Comparison of ENCODE assay signal across 19 cellular contexts in genomic region chr20:63889241-63890200, GRCh38. TPM values are rescaled to one million over a fixed set of nuclear protein-coding genes. Genes with fewer than 3 reads are reported as not detected.
DNase-seq lines count a peak whose midpoint lies in the region; ATAC-seq and TF ChIP-seq lines count a peak whose summit lies in the region.
"Had no signal": no experiment of that assay in that cellular context is flagged by ENCODE, and none has a peak within 500 bp of the region (broad histone marks: within the 10 kb centered on the region; RNA-seq: fewer than 3 reads in every experiment).

No MANE protein-coding gene starts in this region.

- H3K9me3 ChIP-seq in adipocyte (ENCODE audit: control insufficient read depth, low read length) = no peaks in the 10 kb centered on the region
- no peaks in the 10 kb centered on the region for H3K9me3 ChIP-seq in esophagus squamous epithelium
- H3K9me3 ChIP-seq in subcutaneous abdominal adipose tissue (ENCODE audit: control insufficient read depth in 5 of 5, low read length in 5 of 5) = no peaks in the 10 kb centered on the region
- H3K9me3 ChIP-seq: BLaER1, heart left ventricle had no signal

- no peak for ATAC-seq in HG03565 (IDR thresholded peaks at IDR 0.05; ENCODE audit: unreplicated experiment)
- ATAC-seq: Panc1 had no signal

- H3K27ac ChIP-seq in esophagus squamous epithelium (peak overlapping the region; percentile 83 to 89 (median 86)), subcutaneous abdominal adipose tissue (ENCODE audit: low read depth, low read length) (peak overlapping the region; percentile 60)
- H3K27ac ChIP-seq: BLaER1 had no signal

- no peaks in the 10 kb centered on the region for H3K27me3 ChIP-seq in H7 (ENCODE audit: control insufficient read depth, insufficient read depth, low read length)
- H3K27me3 ChIP-seq in adipocyte (replicated peaks; ENCODE audit: control insufficient read depth, insufficient read depth, low read length) = no peaks in the 10 kb centered on the region
- H3K27me3 ChIP-seq in esophagus squamous epithelium = no peaks in the 10 kb centered on the region
- H3K27me3 ChIP-seq in subcutaneous abdominal adipose tissue (ENCODE audit: control insufficient read depth in 5 of 5, insufficient read depth in 4 of 5, low read length in 5 of 5) = no peaks in the 10 kb centered on the region
- H3K27me3 ChIP-seq: BLaER1, heart left ventricle had no signal

- intact Hi-C loops in esophagus squamous epithelium (cut with DNase I) = no loop called here

- TF ChIP-seq POLR2A in esophagus squamous epithelium (IDR thresholded peaks at IDR 0.05) = no peak

- H3K4me3 ChIP-seq in H7 (ENCODE audit: insufficient read depth, low read depth, low read length) = no peak overlapping the region
- H3K4me3 ChIP-seq in adipocyte (ENCODE audit: low read length) = no peak overlapping the region
- H3K4me3 ChIP-seq in esophagus squamous epithelium = peak overlapping the region in 3 of 4 donors; percentile 4 to 39 (median 10)
- no peak overlapping the region for H3K4me3 ChIP-seq in subcutaneous abdominal adipose tissue (ENCODE audit: low read depth in 1 of 5, low read length in 5 of 5)
- H3K4me3 ChIP-seq: BLaER1, heart left ventricle had no signal

- no peak for TF ChIP-seq CTCF in esophagus squamous epithelium (IDR thresholded peaks at IDR 0.05)

- H3K9ac ChIP-seq in adipocyte (ENCODE audit: low read length) (peak overlapping the region; percentile 16), subcutaneous abdominal adipose tissue (ENCODE audit: low read length in 5 of 5) (peak overlapping the region in 1 of 5 donors; percentile 3)
- H3K9ac ChIP-seq: BLaER1 had no signal

- DNase-seq in H7 (peak; percentile 27), adipocyte (ENCODE audit: low read depth) (no peak), esophagus squamous epithelium (lab: John Stamatoyannopoulos, UW) (no peak), RKO (ENCODE audit: low spot score) (no peak)
- DNase-seq in activated CD4-positive, alpha-beta T cell treated with anti-CD3 and anti-CD28 coated beads, Interleukin-2, amount 50 U/mL, for 48 hours = no peak
- DNase-seq: activated CD4-positive, alpha-beta memory T cell treated with anti-CD3 and anti-CD28 coated beads for 36 hours; DMS53; erythroblast; heart left ventricle; islet precursor cell; NCI-H1105 treated with DMSO at 0.1 percent for 48 hours; NCI-H69; stimulated activated CD4-positive, alpha-beta T cell treated with anti-CD3 and anti-CD28 coated beads, Interleukin-4, amount 100 ng/mL, for 1 hour had no signal

- peaks cover 7% of the 10 kb centered on the region for H3K36me3 ChIP-seq in H7 (replicated peaks; ENCODE audit: control insufficient read depth, insufficient read depth, low read length)
- H3K36me3 ChIP-seq in adipocyte (ENCODE audit: control insufficient read depth, insufficient read depth, low read length, severe bottlenecking) = peaks cover 60% of the 10 kb centered on the region
- peaks cover 20 to 83% (median 25%) of the 10 kb centered on the region in 3 donors for H3K36me3 ChIP-seq in esophagus squamous epithelium
- peaks cover 0 to 73% (median 62%) of the 10 kb centered on the region in 5 donors for H3K36me3 ChIP-seq in subcutaneous abdominal adipose tissue (ENCODE audit: control insufficient read depth in 5 of 5, insufficient read depth in 5 of 5, low read length in 5 of 5)

- peaks cover 24% of the 10 kb centered on the region for H3K4me1 ChIP-seq in adipocyte (ENCODE audit: control insufficient read depth, insufficient read depth, low read length)
- H3K4me1 ChIP-seq in esophagus squamous epithelium = peaks cover 23 to 77% (median 29%) of the 10 kb centered on the region in 3 donors
- peaks cover 0 to 28% (median 20%) of the 10 kb centered on the region in 5 donors for H3K4me1 ChIP-seq in subcutaneous abdominal adipose tissue (ENCODE audit: control insufficient read depth in 5 of 5, insufficient read depth in 5 of 5, low read length in 5 of 5)

- WGBS in esophagus squamous epithelium, 2 donors = 33 to 41% methylated on average over 17 to 22 of the region's 25 CpGs

RNA-seq across cellular contexts. Expression of gene DNAJC5, which starts 5.4 kb away (rescaled TPM):
- 29.2 and 30.8 TPM in 2 replicates for total RNA-seq in H7 (2014; rRNA removed; shearing (Covaris generic))
- total RNA-seq in esophagus squamous epithelium = 10 to 100 TPM; 58.7 to 89.5 (median 75.4) TPM

RNA-seq across cellular contexts. Expression of gene TPD52L2, which starts 24.5 kb away (rescaled TPM):
- total RNA-seq in H7 (2014; rRNA removed; shearing (Covaris generic)) = 76.0 and 79.3 TPM in 2 replicates
- 100 to 1,000 TPM in 3 of 4 donors, 10 to 100 TPM in 1; 97.1 to 124 (median 116) TPM for total RNA-seq in esophagus squamous epithelium

RNA-seq across cellular contexts. Expression of gene ABHD16B, which starts 28.2 kb away (rescaled TPM):
- not detected in 2 replicates for total RNA-seq in H7 (2014; rRNA removed; shearing (Covaris generic))
- total RNA-seq in esophagus squamous epithelium = not detected
- total RNA-seq: activated CD4-positive, alpha-beta memory T cell treated with anti-CD3 and anti-CD28 coated beads for 36 hours; heart left ventricle; omental fat pad; temporal lobe had no signal

RNA-seq across cellular contexts. Expression of gene ZBTB46, which starts 58.5 kb away (rescaled TPM):
- total RNA-seq in H7 (2014; rRNA removed; shearing (Covaris generic)) = 13.5 and 20.0 TPM in 2 replicates
- 1 to 10 TPM in 3 of 4 donors, under 1 TPM in 1; 0.79 to 4.2 (median 2.0) TPM for total RNA-seq in esophagus squamous epithelium

Comparison
In these comparisons a context has a peak if more than half of its experiments do, and no peak if none do; other contexts are left out.
1. H3K4me3 ChIP-seq: peak in esophagus squamous epithelium (3 of 4); none in H7 (single experiment), adipocyte (single experiment) and subcutaneous abdominal adipose tissue (0 of 5).